ENCODE assay signal across 22 cellular contexts in genomic region chr20:48287552-48288170, GRCh38.
DNase-seq lines count a peak whose midpoint lies in the region; ATAC-seq, FAIRE-seq and TF ChIP-seq lines count a peak whose summit lies in the region.
"Had no signal": no experiment of that assay in that cellular context is flagged by ENCODE, and none has a peak within 500 bp of the region (broad histone marks: within the 10 kb centered on the region; RNA-seq: fewer than 3 reads in every experiment).

No MANE protein-coding gene starts in this region.

- H3K18ac ChIP-seq in H1 (ENCODE audit: extremely low read depth, low read length) (no peak overlapping the region), trophoblast cell (ENCODE audit: low read length) (no peak overlapping the region)

- no TSS peak for BruUV-seq in A673 (replicated peaks; lab: Mats Ljungman, UMichigan)

- TF ChIP-seq EP300 in H1 (IDR thresholded peaks at IDR 0.05; ENCODE audit: borderline replicate concordance in 1 of 2, low read depth in 2 of 2, low read length in 2 of 2), result no peak

- H2BK5ac ChIP-seq in H1 (ENCODE audit: low read depth, low read length) (no peak overlapping the region), trophoblast cell (ENCODE audit: low read depth, low read length, poor library complexity) (no peak overlapping the region)

- CTCF ChIA-PET in H1 (lab: Charles Lee; ENCODE audit: partially characterized antibody), result no interaction called here
- CTCF ChIA-PET in A673 (lab: Charles Lee), result no interaction called here

- H2BK120ac ChIP-seq in H1 (replicated peaks; ENCODE audit: low read depth, low read length) (no peak overlapping the region), trophoblast cell (ENCODE audit: insufficient read depth, low read length, poor library complexity) (no peak overlapping the region)

- DNase-seq in H1 (ENCODE audit: low read depth in 1 of 2, low spot score in 2 of 2) (no peak), trophoblast cell (peak; percentile 63 to 76), uterus (no peak), A673 (ENCODE audit: low spot score) (no peak)
- DNase-seq: activated CD4-positive, CD25-positive, alpha-beta regulatory T cell; activated T-cell treated with anti-CD3 and anti-CD28 coated beads, Interleukin-2, amount 50 U/mL, for 72 hours; AML-193; COR-L47; foreskin melanocyte; H7; kidney; natural killer cell; NCI-H1436 treated with DMSO at 0.1 percent for 48 hours; NCI-H226; stimulated activated CD4-positive, alpha-beta T cell treated with anti-CD3 and anti-CD28 coated beads, Interleukin-4, amount 100 ng/mL, for 24 hours had no signal

- H3K23me2 ChIP-seq in H1 (ENCODE audit: low read depth, low read length), result peaks cover 1% of the 10 kb centered on the region; the same call in 1 of the 2 replicates

- no peaks in the 10 kb centered on the region for H3K79me2 ChIP-seq in H1 (ENCODE audit: control insufficient read depth in 1 of 2, insufficient read depth in 2 of 2, low read length in 2 of 2)
- H3K79me2 ChIP-seq in trophoblast cell (ENCODE audit: control insufficient read depth, insufficient read depth, low read length, poor library complexity), result no peaks in the 10 kb centered on the region

- no peak overlapping the region for H3K4me3 ChIP-seq in H1 (ENCODE audit: extremely low read depth in 1 of 4, insufficient read depth in 2 of 4, low read depth in 3 of 4, low read length in 4 of 4)
- H3K4me3 ChIP-seq in trophoblast cell (ENCODE audit: low read depth, low read length), result no peak overlapping the region
- H3K4me3 ChIP-seq in uterus, result no peak overlapping the region
- no peak overlapping the region for H3K4me3 ChIP-seq in A673 (ENCODE audit: low read depth, low read length, poor library complexity, severe bottlenecking)
- H3K4me3 ChIP-seq: SK-N-MC, smooth muscle cell had no signal

- H2BK15ac ChIP-seq in H1 (ENCODE audit: low read length), result 0 out of 2 replicates have a peak overlapping the region, but pooled peaks have one; percentile 73

- no peak overlapping the region for H3K56ac ChIP-seq in H1 (replicated peaks; ENCODE audit: insufficient read length, low read depth, low read length)

- no peaks in the 10 kb centered on the region for H3K9me3 ChIP-seq in H1 (ENCODE audit: insufficient read depth in 2 of 2, low read depth in 1 of 2, low read length in 1 of 2)
- peaks cover 3% of the 10 kb centered on the region for H3K9me3 ChIP-seq in trophoblast cell (ENCODE audit: insufficient read depth, low read depth, low read length)
- no peaks in the 10 kb centered on the region for H3K9me3 ChIP-seq in uterus
- no peaks in the 10 kb centered on the region for H3K9me3 ChIP-seq in A673 (ENCODE audit: low read depth, low read length, poor library complexity, severe bottlenecking)

- H2BK12ac ChIP-seq in H1 (ENCODE audit: low read depth, low read length) (no peak overlapping the region), trophoblast cell (ENCODE audit: low read length) (no peak overlapping the region)

- H2AFZ ChIP-seq in H1 (ENCODE audit: low read length) (no peak overlapping the region), trophoblast cell (ENCODE audit: insufficient read depth, low read length, poor library complexity) (no peak overlapping the region)

- peaks cover 1 to 14% (median 6%) of the 10 kb centered on the region in 4 experiments; a peak in 5 of 7 replicates for H3K4me1 ChIP-seq in H1 (replicated peaks in 1 of 4; ENCODE audit: control insufficient read depth in 3 of 4, insufficient read depth in 4 of 4, low read length in 3 of 4)
- H3K4me1 ChIP-seq in trophoblast cell (ENCODE audit: control insufficient read depth in 1 of 2, insufficient read depth in 2 of 2, low read length in 2 of 2), result peaks cover 3 to 6% of the 10 kb centered on the region in 2 experiments
- peaks cover 9 to 11% of the 10 kb centered on the region in 2 donors for H3K4me1 ChIP-seq in uterus
- no peaks in the 10 kb centered on the region for H3K4me1 ChIP-seq in A673 (ENCODE audit: insufficient read depth, low read length, poor library complexity, severe bottlenecking)

- H4K12ac ChIP-seq in trophoblast cell (ENCODE audit: low read depth, low read length), result no peak overlapping the region

- H4K5ac ChIP-seq in H1 (ENCODE audit: insufficient read length, low read depth, low read length), result no peak overlapping the region

- H3K36me3 ChIP-seq in H1 (ENCODE audit: control insufficient read depth in 2 of 4, insufficient read depth in 4 of 4, low read length in 3 of 4) (no peaks in the 10 kb centered on the region), trophoblast cell (ENCODE audit: control insufficient read depth in 1 of 2, insufficient read depth in 2 of 2, low read length in 2 of 2) (no peaks in the 10 kb centered on the region), uterus (no peaks in the 10 kb centered on the region), A673 (ENCODE audit: insufficient read depth, low read length, poor library complexity, severe bottlenecking) (no peaks in the 10 kb centered on the region)

- FAIRE-seq in H1 (lab: Jason Lieb, UNC), result no peak
- FAIRE-seq: GM18507, kidney, RCC 7860 had no signal

- H3K9ac ChIP-seq in H1 (replicated peaks in 1 of 4; ENCODE audit: extremely low read depth in 1 of 4, low read depth in 3 of 4, low read length in 3 of 4), result no peak overlapping the region
- no peak overlapping the region for H3K9ac ChIP-seq in trophoblast cell (ENCODE audit: low read length)

- H3K4me2 ChIP-seq in H1 (ENCODE audit: insufficient read depth in 1 of 2, low read depth in 2 of 2, low read length in 2 of 2) (no peak overlapping the region), trophoblast cell (ENCODE audit: low read length) (no peak overlapping the region)
- H3K4me2 ChIP-seq: smooth muscle cell had no signal

- H2AK5ac ChIP-seq in H1 (ENCODE audit: low read depth, low read length) (no peak overlapping the region; the same call in 1 of the 2 replicates), trophoblast cell (ENCODE audit: low read length) (no peak overlapping the region)

- no peak for TF ChIP-seq POLR2A in H1 (IDR thresholded peaks at IDR 0.05; ENCODE audit: control extremely low read depth in 1 of 2, low read depth in 2 of 2, low read length in 2 of 2)
- TF ChIP-seq POLR2A in uterus (IDR thresholded peaks at IDR 0.05), result no peak

- intact Hi-C loops in uterus (cut with DNase I; ENCODE audit: low total_unique reads), result no loop called here
- intact Hi-C loops in A673 (cut with micrococcal nuclease; ENCODE audit: unreplicated experiment), result no loop called here

- H3K27ac ChIP-seq in VCaP (peak overlapping the region; percentile 84), H1 (ENCODE audit: low read depth, low read length) (no peak overlapping the region), trophoblast cell (ENCODE audit: low read depth, low read length) (no peak overlapping the region), uterus (peak overlapping the region; percentile 61 to 72), A673 (ENCODE audit: low read depth, low read length, poor library complexity, severe bottlenecking) (no peak overlapping the region)
- H3K27ac ChIP-seq: SK-N-MC had no signal

- WGBS in H1 (ENCODE audit: extremely low coverage in 1 of 2, insufficient coverage in 1 of 2, insufficient read length in 1 of 2, insufficient replicate concordance in 2 of 2, low coverage in 1 of 2, low lambda C conversion rate in 2 of 2, missing lambda C conversion rate in 1 of 2), 2 experiments, result 88% methylated on average over 6 of the region's 6 CpGs; no CpG with 5 or more reads in 1 of the 2 experiments
- WGBS in trophoblast cell (ENCODE audit: extremely low coverage, insufficient coverage, insufficient read length), result no CpG with 5 or more reads among the region's 6 CpGs

- no peak for TF ChIP-seq RAD21 in H1 (IDR thresholded peaks at IDR 0.05 in 1 of 2, conservative IDR thresholded peaks at IDR 0.05 in 1 of 2; ENCODE audit: low read depth in 2 of 2, low read length in 2 of 2)

- no peaks in the 10 kb centered on the region for H4K20me1 ChIP-seq in H1 (replicated peaks in 1 of 2; ENCODE audit: control insufficient read depth in 1 of 2, insufficient read depth in 2 of 2, low read length in 2 of 2)

- H3K23ac ChIP-seq in H1 (ENCODE audit: insufficient read length) (no peak overlapping the region), trophoblast cell (ENCODE audit: low read length) (no peak overlapping the region)

- ATAC-seq in HG02759 (IDR thresholded peaks at IDR 0.05; ENCODE audit: unreplicated experiment) (no peak), HG02973 (IDR thresholded peaks at IDR 0.05; ENCODE audit: unreplicated experiment) (no peak)
- ATAC-seq: activated T-cell treated with anti-CD3 and anti-CD28 coated beads, Interleukin-2, amount 50 U/mL, for 72 hours; natural killer cell had no signal

- POLR2A ChIA-PET in H1 (lab: Charles Lee; ENCODE audit: partially characterized antibody), result interaction anchor here (0.9 kb wide), 1 partner anchor 12 kb away, joined by 3 read pairs; no protein-coding TSS in a partner anchor
- POLR2A ChIA-PET in A673 (lab: Charles Lee; ENCODE audit: low non-redundant PET), result no interaction called here

- H4K91ac ChIP-seq in H1 (replicated peaks; ENCODE audit: insufficient read length, low read length), result no peak overlapping the region
- H4K91ac ChIP-seq in trophoblast cell (ENCODE audit: low read depth, low read length), result no peak overlapping the region

- no peak overlapping the region for H2BK20ac ChIP-seq in H1 (ENCODE audit: low read length)

- H3K79me1 ChIP-seq in H1 (ENCODE audit: low read depth, low read length) (no peaks in the 10 kb centered on the region), trophoblast cell (ENCODE audit: low read length) (no peaks in the 10 kb centered on the region)

- TF ChIP-seq CTCF in VCaP (conservative IDR thresholded peaks at IDR 0.05), result no peak
- no peak for TF ChIP-seq CTCF in H1 (IDR thresholded peaks at IDR 0.05; ENCODE audit: control extremely low read depth in 1 of 3, insufficient read depth in 1 of 3, low read depth in 1 of 3, low read length in 3 of 3)
- no peak for TF ChIP-seq CTCF in uterus (IDR thresholded peaks at IDR 0.05)
- no peak for TF ChIP-seq CTCF in A673 (conservative IDR thresholded peaks at IDR 0.05; ENCODE audit: low read depth, low read length)

- no peak overlapping the region for H3K14ac ChIP-seq in H1 (ENCODE audit: insufficient read length)
- H3K14ac ChIP-seq in trophoblast cell (ENCODE audit: low read length), result no peak overlapping the region

- H3K4ac ChIP-seq in H1 (replicated peaks; ENCODE audit: insufficient read length, low read depth, low read length) (no peak overlapping the region), trophoblast cell (ENCODE audit: low read depth, low read length) (no peak overlapping the region)

- H3K27me3 ChIP-seq in H1 (replicated peaks in 1 of 4; ENCODE audit: control insufficient read depth in 3 of 4, extremely low read depth in 1 of 4, insufficient read depth in 3 of 4, low read length in 3 of 4) (no peaks in the 10 kb centered on the region), trophoblast cell (ENCODE audit: insufficient read depth, low read length) (no peaks in the 10 kb centered on the region), uterus (no peaks in the 10 kb centered on the region), A673 (replicated peaks; ENCODE audit: insufficient read depth, low read depth, low read length, poor library complexity) (peaks cover 8% of the 10 kb centered on the region)

- no peak overlapping the region for H4K8ac ChIP-seq in H1 (ENCODE audit: extremely low read depth, insufficient read depth, low read length)
- H4K8ac ChIP-seq in trophoblast cell (ENCODE audit: low read depth, low read length), result no peak overlapping the region

Comparison
In these comparisons a context has a peak if more than half of its experiments do, and no peak if none do; other contexts are left out.
1. H3K27ac ChIP-seq: peak in VCaP (single experiment) and uterus (2 of 2); none in H1 (single experiment), trophoblast cell (single experiment) and A673 (single experiment).
2. DNase-seq: peak in trophoblast cell (2 of 2); none in H1 (0 of 2), uterus (0 of 2) and A673 (single experiment).